In the genomic region with DNA sequence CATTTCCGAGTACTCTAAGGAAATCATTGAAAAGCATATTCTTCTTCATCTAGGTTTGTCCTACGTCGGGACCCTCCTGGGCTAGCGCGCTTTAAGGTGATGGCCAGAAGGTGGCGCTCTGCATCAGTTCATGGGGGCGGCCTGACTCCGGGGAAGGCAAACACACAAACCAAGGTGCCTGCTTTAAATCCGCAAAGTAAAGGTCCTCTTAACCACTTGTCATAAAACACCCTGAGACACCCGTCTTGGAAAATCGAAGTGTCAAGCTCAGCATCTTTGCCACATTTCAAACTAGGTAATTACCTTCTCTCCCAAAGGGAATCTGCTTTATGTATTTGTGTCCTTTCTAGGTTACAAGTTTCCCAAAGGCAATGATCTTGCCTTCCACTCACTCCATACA, we compare ENCODE assay signal across 8 cellular contexts. TPM values are rescaled to one million over a fixed set of nuclear protein-coding genes. Genes with fewer than 3 reads are reported as not detected.
DNase-seq lines count a peak whose midpoint lies in the region; ATAC-seq and TF ChIP-seq lines count a peak whose summit lies in the region.

No MANE protein-coding gene starts in this region.

- H3K27me3 Mint-ChIP-seq in activated CD4-positive, alpha-beta T cell treated with anti-CD3 and anti-CD28 coated beads, Interleukin-2, amount 10 ng/mL, durations not matched to agents 7 days and 5 days: peaks cover 46% of the 10 kb centered on the region

- H3K9me3 Mint-ChIP-seq in activated CD4-positive, alpha-beta T cell treated with anti-CD3 and anti-CD28 coated beads, Interleukin-2, amount 10 ng/mL, durations not matched to agents 7 days and 5 days: no peaks in the 10 kb centered on the region

- TF ChIP-seq CTCF in GM12801 (IDR thresholded peaks at IDR 0.05; ENCODE audit: extremely low read depth, insufficient read length) (peak; percentile 50), lung (IDR thresholded peaks at IDR 0.05; ENCODE audit: control extremely low read depth, extremely low read depth) (peak; percentile 82)

- no peak overlapping the region for H3K27ac ChIP-seq in lung (ENCODE audit: low read depth in 1 of 2, low read length in 1 of 2)

- H3K36me3 ChIP-seq in lung (ENCODE audit: control insufficient read depth in 2 of 2, insufficient read depth in 2 of 2, low read length in 2 of 2): peaks cover 0 to 4% of the 10 kb centered on the region in 2 donors

- no peaks in the 10 kb centered on the region for H3K4me1 Mint-ChIP-seq in activated CD4-positive, alpha-beta T cell treated with anti-CD3 and anti-CD28 coated beads, Interleukin-2, amount 10 ng/mL, durations not matched to agents 7 days and 5 days

- H3K4me1 ChIP-seq in lung (ENCODE audit: control insufficient read depth in 2 of 2, insufficient read depth in 2 of 2, low read length in 2 of 2): peaks cover 0 to 8% of the 10 kb centered on the region in 2 donors

- POLR2A ChIA-PET in activated CD4-positive, alpha-beta T cell treated with anti-CD3 and anti-CD28 coated beads, Interleukin-2, amount 10 ng/mL, durations not matched to agents 7 days and 5 days (lab: Charles Lee): no interaction called here

- H3K9me3 ChIP-seq in lung (ENCODE audit: control insufficient read depth in 2 of 2, insufficient read depth in 1 of 2, low read length in 1 of 2): peaks cover 0 to 1% of the 10 kb centered on the region in 2 donors

- H3K27ac Mint-ChIP-seq in activated CD4-positive, alpha-beta T cell treated with anti-CD3 and anti-CD28 coated beads, Interleukin-2, amount 10 ng/mL, durations not matched to agents 7 days and 5 days: no peak overlapping the region

- DNase-seq in NCI-H460 (ENCODE audit: extremely low read depth, low read depth) (peak; percentile 52), dedifferentiated amniotic fluid mesenchymal stem cell (ENCODE audit: extremely low spot score) (peak; percentile 41), lung (ENCODE audit: low spot score) (peak; percentile 73)
- DNase-seq in activated CD4-positive, alpha-beta T cell treated with anti-CD3 and anti-CD28 coated beads, Interleukin-2, amount 10 ng/mL, durations not matched to agents 7 days and 5 days: peak; percentile 70
- peak; percentile 54 for DNase-seq in stimulated activated CD8-positive, alpha-beta memory T cell treated with anti-CD3 and anti-CD28 coated beads, Interleukin-12 subunit alpha, Interleukin-12 subunit beta, amount 100 ng/mL, for 4 hours (ENCODE audit: low read depth)

- H3K4me3 ChIP-seq in lung: no peak overlapping the region

- ATAC-seq in HG03280 (IDR thresholded peaks at IDR 0.05; ENCODE audit: unreplicated experiment): peak; percentile 88
- ATAC-seq in lung (ENCODE audit: insufficient read depth, low FRiP score): peak; percentile 76
- no peak for ATAC-seq in GM18867 (IDR thresholded peaks at IDR 0.05; ENCODE audit: unreplicated experiment)

- CTCF ChIA-PET in activated CD4-positive, alpha-beta T cell treated with anti-CD3 and anti-CD28 coated beads, Interleukin-2, amount 10 ng/mL, durations not matched to agents 7 days and 5 days (lab: Charles Lee): interaction anchor here (0.7 to 1.0 kb wide), 3 partner anchors 11 to 635 kb away, joined by 3 read pairs; no protein-coding TSS in a partner anchor

- H3K36me3 Mint-ChIP-seq in activated CD4-positive, alpha-beta T cell treated with anti-CD3 and anti-CD28 coated beads, Interleukin-2, amount 10 ng/mL, durations not matched to agents 7 days and 5 days (ENCODE audit: low read depth): no peaks in the 10 kb centered on the region

- H3K4me3 Mint-ChIP-seq in activated CD4-positive, alpha-beta T cell treated with anti-CD3 and anti-CD28 coated beads, Interleukin-2, amount 10 ng/mL, durations not matched to agents 7 days and 5 days: no peak overlapping the region

- WGBS in lung, 2 donors: 3 to 5% methylated on average over 11 of the region's 11 CpGs

- H3K27me3 ChIP-seq in lung (ENCODE audit: control insufficient read depth, insufficient read depth): no peaks in the 10 kb centered on the region

RNA-seq across cellular contexts. Expression of gene LMO2, which starts 34.0 kb away (rescaled TPM):
- 0.20 TPM in 1 of 2 replicates, not detected in the other for total RNA-seq in NCI-H460 (2014; rRNA removed; shearing (Covaris generic))
- not detected in 2 replicates for polyA plus RNA-seq in NCI-H460 (2014; cell fraction: nucleus; rRNA removed)
- not detected for total RNA-seq in activated CD4-positive, alpha-beta T cell treated with anti-CD3 and anti-CD28 coated beads, Interleukin-2, amount 10 ng/mL, durations not matched to agents 7 days and 5 days
- 10 to 100 TPM; 26.6 to 35.1 TPM for total RNA-seq in lung
- polyA plus RNA-seq in lung: 10 to 100 TPM; 29.8 to 41.3 TPM

Comparison
In these comparisons a context has a peak if more than half of its experiments do, and no peak if none do; other contexts are left out.
1. RNA of gene LMO2, which starts 34.0 kb away (total RNA-seq): 26.6 to 35.1 TPM in lung; 0.20 TPM in NCI-H460 and not detected in activated CD4-positive, alpha-beta T cell treated with anti-CD3 and anti-CD28 coated beads, Interleukin-2, amount 10 ng/mL, durations not matched to agents 7 days and 5 days; every median in the first group is over 10 times any median in the second.
2. Peak in every context shown above with its lines, with median percentiles within 50 percentile points of each other: DNase-seq.